In the genomic region with DNA sequence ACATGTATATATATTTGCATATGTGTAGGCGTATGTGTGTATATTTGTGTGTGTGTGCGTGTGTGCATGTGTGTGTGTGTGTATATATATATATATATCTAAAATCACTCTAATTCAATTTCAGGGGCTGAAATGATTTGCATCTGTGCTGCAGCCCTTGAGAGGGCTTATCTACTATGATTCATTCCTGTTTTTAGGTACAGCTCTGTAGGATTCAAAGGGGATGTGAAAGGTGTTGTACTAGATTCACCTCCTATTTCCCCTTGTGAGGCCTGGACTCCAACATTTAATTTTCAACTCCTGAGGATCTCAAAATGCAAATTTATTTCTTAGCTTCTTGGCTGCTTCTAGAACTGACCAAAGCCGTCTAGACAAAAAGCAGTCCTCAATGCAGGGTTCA, we compare ENCODE assay signal across 24 cellular contexts.
DNase-seq lines count a peak whose midpoint lies in the region; ATAC-seq and TF ChIP-seq lines count a peak whose summit lies in the region.
"Had no signal": no experiment of that assay in that cellular context is flagged by ENCODE, and none has a peak within 500 bp of the region (broad histone marks: within the 10 kb centered on the region; RNA-seq: fewer than 3 reads in every experiment).

No MANE protein-coding gene starts in this region.

- H3K4me1 Mint-ChIP-seq in nephron, result peaks cover 32% of the 10 kb centered on the region

- H4K20me1 ChIP-seq in OCI-LY3 (ENCODE audit: insufficient read depth, low read length), result no peaks in the 10 kb centered on the region
- H4K20me1 ChIP-seq: BLaER1 had no signal

- intact Hi-C loops in head of caudate nucleus (cut with DNase I), result no loop called here

- peak; percentile 63 for ATAC-seq in GM18502 (IDR thresholded peaks at IDR 0.05; ENCODE audit: poor library complexity, unreplicated experiment)
- no peak for ATAC-seq in HG02973 (IDR thresholded peaks at IDR 0.05; ENCODE audit: unreplicated experiment)
- ATAC-seq: Panc1 had no signal

- TF ChIP-seq CTCF in OCI-LY3 (IDR thresholded peaks at IDR 0.05; ENCODE audit: low read depth, low read length) (no peak), nephron (IDR thresholded peaks at IDR 0.05; ENCODE audit: unreplicated experiment in 3 of 3) (no peak)

- peak overlapping the region; percentile 32; the same call in 1 of the 2 replicates for H3K4me2 ChIP-seq in OCI-LY3 (ENCODE audit: low read length)
- H3K4me2 ChIP-seq: BLaER1, KMS-11 had no signal

- peaks cover 6% of the 10 kb centered on the region for H3K36me3 ChIP-seq in OCI-LY3 (replicated peaks; ENCODE audit: low read depth, low read length)

- H3K9me3 Mint-ChIP-seq in nephron, result no peaks in the 10 kb centered on the region
- H3K9me3 Mint-ChIP-seq: CD4-positive, alpha-beta T cell had no signal

- H3K79me2 ChIP-seq in OCI-LY3 (ENCODE audit: low read length), result no peaks in the 10 kb centered on the region

- no peak overlapping the region for H2AFZ ChIP-seq in OCI-LY3 (ENCODE audit: low read depth, low read length)

- H3K27me3 ChIP-seq in OCI-LY3 (ENCODE audit: low read depth, low read length), result no peaks in the 10 kb centered on the region
- H3K27me3 ChIP-seq: BLaER1 had no signal

- peak overlapping the region in 2 of 3 experiments; percentile 64 to 92 for H3K27ac Mint-ChIP-seq in nephron
- H3K27ac Mint-ChIP-seq: CD4-positive, alpha-beta T cell; IgD-negative memory B cell had no signal

- H3K27me3 Mint-ChIP-seq in nephron (ENCODE audit: low read depth), result no peaks in the 10 kb centered on the region
- H3K27me3 Mint-ChIP-seq: CD4-positive, alpha-beta T cell; IgD-negative memory B cell had no signal

- DNase-seq in C1 segment of cervical spinal cord (lab: John Stamatoyannopoulos, UW), result no peak
- DNase-seq in NCI-H69 (lab: John Stamatoyannopoulos, UW), result no peak
- no peak for DNase-seq in head of caudate nucleus
- DNase-seq: CD4-positive, alpha-beta T cell; COR-L47; DMS 273 treated with DMSO at 0.1 percent for 48 hours; DMS79; GF-D8; H7; MM.1S; NCI-H1417; NCI-H1694; NCI-H2029 treated with DMSO at 0.1 percent for 48 hours; NCI-H446 treated with DMSO at 0.1 percent for 48 hours; SHP77 treated with DMSO at 0.1 percent for 48 hours had no signal

- no peak overlapping the region for H3K4me3 ChIP-seq in OCI-LY3 (ENCODE audit: low read length)
- H3K4me3 ChIP-seq: BLaER1 had no signal

- no peak overlapping the region for H3K4me3 Mint-ChIP-seq in nephron
- H3K4me3 Mint-ChIP-seq: CD4-positive, alpha-beta T cell; IgD-negative memory B cell had no signal

- no peak overlapping the region for H3K27ac ChIP-seq in OCI-LY3 (ENCODE audit: low read length)
- H3K27ac ChIP-seq: BLaER1, KMS-11, RWPE1 had no signal

- no peak overlapping the region for H3K9ac ChIP-seq in OCI-LY3 (ENCODE audit: low read length)
- H3K9ac ChIP-seq: BLaER1, KMS-11 had no signal

- H3K4me1 ChIP-seq in OCI-LY3 (ENCODE audit: low read length), result peaks cover 14% of the 10 kb centered on the region

- H3K36me3 Mint-ChIP-seq in nephron (ENCODE audit: low read depth), result no peaks in the 10 kb centered on the region

- no peaks in the 10 kb centered on the region for H3K9me3 ChIP-seq in OCI-LY3 (ENCODE audit: insufficient read depth, low read length)
- H3K9me3 ChIP-seq: BLaER1 had no signal
